ENCODE assay signal across 8 cellular contexts in the genomic region with DNA sequence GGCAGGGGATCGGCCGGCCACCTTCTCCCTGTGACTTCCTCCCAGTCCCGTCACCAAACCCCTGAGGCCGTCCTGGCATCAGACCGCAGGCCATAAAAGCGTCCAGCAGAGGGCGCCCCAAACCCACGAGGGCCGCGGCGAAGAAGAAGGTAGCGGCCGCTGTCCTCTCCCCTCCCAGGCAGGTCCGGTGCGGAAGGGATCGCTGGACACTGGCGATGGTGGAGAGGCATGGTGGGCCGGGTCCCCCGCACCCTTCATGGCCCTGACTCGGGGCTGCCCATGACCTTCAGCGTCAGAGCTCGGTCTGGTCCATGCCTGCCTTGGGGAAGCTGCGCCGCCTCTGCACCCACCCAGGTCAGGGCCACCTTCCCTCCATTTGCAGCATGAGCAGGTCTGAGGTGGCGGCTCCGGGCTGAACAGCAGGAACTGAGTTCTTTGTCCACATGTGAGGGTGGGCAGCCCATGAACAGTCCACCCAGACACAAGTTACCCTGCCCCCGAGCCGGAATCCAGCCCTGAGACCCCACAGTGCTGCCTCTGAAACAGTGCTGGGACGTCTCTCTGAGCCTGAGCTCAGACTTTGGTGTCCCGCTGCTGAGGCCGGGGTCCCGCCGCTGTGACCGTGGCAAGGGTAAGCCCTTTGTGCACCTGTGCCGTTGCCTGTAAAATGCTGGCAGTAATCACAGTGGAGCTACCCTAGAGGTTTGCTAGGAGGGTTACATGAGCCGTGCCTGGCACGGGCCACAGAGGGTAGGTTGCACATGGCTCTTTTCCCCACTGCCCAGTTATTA. TPM values are rescaled to one million over a fixed set of nuclear protein-coding genes. Genes with fewer than 3 reads are reported as not detected.
DNase-seq lines count a peak whose midpoint lies in the region; ATAC-seq and TF ChIP-seq lines count a peak whose summit lies in the region.

No MANE protein-coding gene starts in this region.

- H3K36me3 ChIP-seq in SJCRH30 (no peaks in the 10 kb centered on the region), gastroesophageal sphincter (no peaks in the 10 kb centered on the region)

- DNase-seq in Caki2 (ENCODE audit: low read depth), result peak; percentile 90
- DNase-seq in LNCaP clone FGC (ENCODE audit: low read depth), result peak; percentile 34
- peak; percentile 73 to 82 for DNase-seq in SJCRH30
- peak; percentile 38 for DNase-seq in activated gamma-delta T cell (lab: John Stamatoyannopoulos, UW)
- peak; percentile 66 for DNase-seq in occipital lobe (lab: John Stamatoyannopoulos, UW)
- DNase-seq in substantia nigra (lab: John Stamatoyannopoulos, UW), result peak in 47 of 49 donors; percentile 10 to 86 (median 62)

- H3K4me1 ChIP-seq in SJCRH30 (peaks cover 3% of the 10 kb centered on the region; the same call in 1 of the 2 replicates), gastroesophageal sphincter (peaks cover 0 to 20% (median 0%) of the 10 kb centered on the region in 3 donors)

- no peak for TF ChIP-seq EP300 in gastroesophageal sphincter (IDR thresholded peaks at IDR 0.05)

- TF ChIP-seq CTCF in LNCaP clone FGC (IDR thresholded peaks at IDR 0.05; ENCODE audit: control insufficient read depth, extremely low read depth, insufficient read depth), result peak; percentile 96
- TF ChIP-seq CTCF in gastroesophageal sphincter (IDR thresholded peaks at IDR 0.05), result peak in 3 of 4 experiments; percentile 94 to 98 (median 95)

- in situ Hi-C loops in Caki2 (cut with HindIII; ENCODE audit: low pct_unique_long_range_greater_than_20kb, low sequenced_read_pairs), result no loop called here

- WGBS in gastroesophageal sphincter (ENCODE audit: low coverage in 1 of 2), 2 donors, result 4 to 62% methylated on average over 5 to 10 of the region's 37 CpGs

- ATAC-seq in GM21717 (IDR thresholded peaks at IDR 0.05; ENCODE audit: unreplicated experiment) (peak; percentile 71), gastroesophageal sphincter (peak; percentile 86)

- H3K9me3 ChIP-seq in SJCRH30 (replicated peaks), result no peaks in the 10 kb centered on the region
- peaks cover 0 to 11% (median 2%) of the 10 kb centered on the region in 3 donors for H3K9me3 ChIP-seq in gastroesophageal sphincter

- H3K27me3 ChIP-seq in SJCRH30 (no peaks in the 10 kb centered on the region), gastroesophageal sphincter (no peaks in the 10 kb centered on the region)

- peak overlapping the region; percentile 33 for H3K4me3 ChIP-seq in LNCaP clone FGC (ENCODE audit: low read depth, low read length)
- peak overlapping the region; percentile 46 for H3K4me3 ChIP-seq in SJCRH30
- peak overlapping the region in 1 of 2 donors; percentile 24 for H3K4me3 ChIP-seq in gastroesophageal sphincter

- no peak for TF ChIP-seq POLR2A in gastroesophageal sphincter (IDR thresholded peaks at IDR 0.05)

- H3K27ac ChIP-seq in SJCRH30, result no peak overlapping the region
- H3K27ac ChIP-seq in gastroesophageal sphincter, result no peak overlapping the region
- H3K27ac ChIP-seq in substantia nigra (ENCODE audit: low read depth, low read length, poor library complexity, severe bottlenecking), result no peak overlapping the region

RNA-seq across cellular contexts. Expression of a gene that starts 40.8 kb away (rescaled TPM):
- 16.0 TPM in 2 replicates for total RNA-seq in Caki2 (2014; rRNA removed; shearing (Covaris generic); ENCODE audit: low replicate concordance)
- total RNA-seq in SJCRH30 (2014; rRNA removed; shearing (Covaris generic)), result 12.2 and 12.9 TPM in 2 replicates
- 10 to 100 TPM; 13.4 to 24.0 (median 19.2) TPM for total RNA-seq in gastroesophageal sphincter
- 22.9 TPM for total RNA-seq in occipital lobe

Comparison
In these comparisons a context has a peak if more than half of its experiments do, and no peak if none do; other contexts are left out.
1. DNase-seq: peak in every context shown above with its lines; median percentile 90 in Caki2; 78 in SJCRH30; 66 in occipital lobe; 62 in substantia nigra; 38 in activated gamma-delta T cell; 34 in LNCaP clone FGC.